In the genomic region with DNA sequence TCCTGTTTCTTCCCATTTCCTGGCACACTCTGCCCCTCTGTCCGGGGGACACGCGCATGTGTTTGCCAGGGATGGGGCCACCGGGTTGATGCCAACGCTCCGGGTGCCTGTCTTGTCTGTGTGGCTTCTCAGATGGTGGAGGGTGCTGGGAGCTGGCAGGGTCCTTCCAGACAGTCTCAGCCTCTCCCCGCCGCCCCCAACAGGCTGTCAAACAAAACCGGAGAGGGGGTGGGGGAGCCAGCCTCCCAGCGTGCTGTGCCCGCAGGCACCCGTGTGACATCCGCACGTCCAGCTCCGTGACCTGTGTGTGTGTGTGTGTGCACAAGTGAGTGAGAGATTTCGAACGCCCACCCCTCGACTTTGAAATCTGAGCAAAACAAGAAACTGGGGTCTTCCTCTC, we compare ENCODE assay signal across 18 cellular contexts.
"Had no signal": no experiment of that assay in that cellular context is flagged by ENCODE, and none has a peak within 500 bp of the region (broad histone marks: within the 10 kb centered on the region; RNA-seq: fewer than 3 reads in every experiment).

No MANE protein-coding gene starts in this region.

- DNase-seq: activated CD4-positive, alpha-beta T cell treated with anti-CD3 and anti-CD28 coated beads, Interleukin-2, amount 50 U/mL, for 1 hour; activated CD8-positive, alpha-beta memory T cell treated with anti-CD3 and anti-CD28 coated beads for 24 hours; activated naive CD4-positive, alpha-beta T cell; activated naive CD8-positive, alpha-beta T cell treated with anti-CD3 and anti-CD28 coated beads, Interleukin-2, amount 10 ng/mL, durations not matched to agents 7 days and 5 days; erythroblast; islet precursor cell; naive B cell; stimulated activated CD4-positive, alpha-beta T cell treated with anti-CD3 and anti-CD28 coated beads, Interleukin-15, amount 100 ng/mL, for 24 hours; stimulated activated CD4-positive, alpha-beta T cell treated with anti-CD3 and anti-CD28 coated beads, Interleukin-4, amount 100 ng/mL, for 1 hour; stimulated activated naive CD4-positive, alpha-beta T cell treated with Interleukin-2 at 50 U/mL for 16 hours; T-helper 9 cell; transverse colon had no signal

- ATAC-seq: activated CD4-positive, CD25-positive, alpha-beta regulatory T cell treated with anti-CD3 and anti-CD28 coated beads, Interleukin-2, amount 50 U/mL, for 24 hours; left lobe of liver had no signal

- H3K4me1 ChIP-seq: vagina had no signal

- H3K4me3 ChIP-seq: hepatocyte, skin epidermis, transverse colon, vagina had no signal

- H3K79me2 ChIP-seq: hepatocyte had no signal

- H3K27ac ChIP-seq: hepatocyte, vagina had no signal

- FAIRE-seq: bronchial epithelial cell had no signal

- H3K27ac Mint-ChIP-seq: activated naive CD8-positive, alpha-beta T cell treated with anti-CD3 and anti-CD28 coated beads, Interleukin-2, amount 10 ng/mL, durations not matched to agents 7 days and 5 days had no signal

- H3K4me3 Mint-ChIP-seq: activated naive CD8-positive, alpha-beta T cell treated with anti-CD3 and anti-CD28 coated beads, Interleukin-2, amount 10 ng/mL, durations not matched to agents 7 days and 5 days; naive B cell had no signal

- H2AFZ ChIP-seq: hepatocyte had no signal

- H3K27me3 Mint-ChIP-seq: activated naive CD8-positive, alpha-beta T cell treated with anti-CD3 and anti-CD28 coated beads, Interleukin-2, amount 10 ng/mL, durations not matched to agents 7 days and 5 days had no signal

- H3K4me2 ChIP-seq: hepatocyte had no signal

- H3K9me3 Mint-ChIP-seq: activated naive CD8-positive, alpha-beta T cell treated with anti-CD3 and anti-CD28 coated beads, Interleukin-2, amount 10 ng/mL, durations not matched to agents 7 days and 5 days had no signal

- H3K9me3 ChIP-seq: transverse colon, vagina had no signal

- H3K27me3 ChIP-seq: hepatocyte, vagina had no signal
